In genomic region chr11:97202613-97203292, GRCh38 we compare ENCODE assay signal across 21 cellular contexts.
DNase-seq lines count a peak whose midpoint lies in the region; ATAC-seq and TF ChIP-seq lines count a peak whose summit lies in the region.
"Had no signal": no experiment of that assay in that cellular context is flagged by ENCODE, and none has a peak within 500 bp of the region (broad histone marks: within the 10 kb centered on the region; RNA-seq: fewer than 3 reads in every experiment).

No MANE protein-coding gene starts in this region.

- peaks cover 2% of the 10 kb centered on the region for H3K9me3 Mint-ChIP-seq in nephron

- no peak overlapping the region for H2AFZ ChIP-seq in hepatocyte

- no peaks in the 10 kb centered on the region for H3K36me3 Mint-ChIP-seq in nephron (ENCODE audit: low read depth)
- H3K36me3 Mint-ChIP-seq: CD14-positive monocyte had no signal

- H3K36me3 ChIP-seq in hepatocyte (replicated peaks; ENCODE audit: insufficient read depth, low read depth) = no peaks in the 10 kb centered on the region

- H3K4me1 ChIP-seq in right cardiac atrium (ENCODE audit: control insufficient read depth, insufficient read depth, low read length) (peaks cover 2% of the 10 kb centered on the region), hepatocyte (ENCODE audit: insufficient read depth) (no peaks in the 10 kb centered on the region)
- H3K4me1 ChIP-seq: A549 had no signal

- H3K27me3 ChIP-seq in right cardiac atrium (ENCODE audit: control insufficient read depth, insufficient read depth) (no peaks in the 10 kb centered on the region), hepatocyte (no peaks in the 10 kb centered on the region)

- no peaks in the 10 kb centered on the region for H3K27me3 Mint-ChIP-seq in nephron (ENCODE audit: low read depth)
- H3K27me3 Mint-ChIP-seq: B cell had no signal

- ATAC-seq in right cardiac atrium = peak; percentile 11 to 36
- no peak for ATAC-seq in HG03159 (IDR thresholded peaks at IDR 0.05; ENCODE audit: unreplicated experiment)
- ATAC-seq in HG03039 (IDR thresholded peaks at IDR 0.05; ENCODE audit: unreplicated experiment) = no peak
- ATAC-seq: A549, GM12878 had no signal

- H3K9me2 ChIP-seq in hepatocyte (replicated peaks; ENCODE audit: insufficient read depth) = no peaks in the 10 kb centered on the region

- H3K79me2 ChIP-seq in hepatocyte = no peaks in the 10 kb centered on the region

- H3K9me3 ChIP-seq in right cardiac atrium (ENCODE audit: control insufficient read depth, low read length) (no peaks in the 10 kb centered on the region), hepatocyte (ENCODE audit: low read depth) (no peaks in the 10 kb centered on the region)
- H3K9me3 ChIP-seq: A549 had no signal

- no peak overlapping the region for H3K4me3 Mint-ChIP-seq in nephron
- H3K4me3 Mint-ChIP-seq: B cell, CD14-positive monocyte had no signal

- peaks cover 28% of the 10 kb centered on the region for H3K4me1 Mint-ChIP-seq in nephron
- H3K4me1 Mint-ChIP-seq: B cell, CD14-positive monocyte had no signal

- no peak for TF ChIP-seq CTCF in nephron (IDR thresholded peaks at IDR 0.05; ENCODE audit: unreplicated experiment in 3 of 3)
- TF ChIP-seq CTCF in hepatocyte (IDR thresholded peaks at IDR 0.05; ENCODE audit: poor library complexity) = no peak

- intact Hi-C loops in right cardiac atrium (cut with DNase I) = no loop called here

- WGBS in right cardiac atrium = 53% methylated on average over 8 of the region's 8 CpGs
- WGBS in hepatocyte (ENCODE audit: low lambda C conversion rate, missing lambda C conversion rate) = 69% methylated on average over 8 of the region's 8 CpGs

- H3K27ac Mint-ChIP-seq in nephron = peak overlapping the region; percentile 17 to 53 (median 44)
- H3K27ac Mint-ChIP-seq: B cell, CD14-positive monocyte had no signal

- H3K4me2 ChIP-seq in hepatocyte = no peak overlapping the region
- H3K4me2 ChIP-seq: A549 had no signal

- no peaks in the 10 kb centered on the region for H4K20me1 ChIP-seq in hepatocyte (ENCODE audit: insufficient read depth, poor library complexity, severe bottlenecking)

- H3K4me3 ChIP-seq in right cardiac atrium (ENCODE audit: low read length) (no peak overlapping the region), hepatocyte (no peak overlapping the region)
- H3K4me3 ChIP-seq: A549, GM12878 had no signal

- H3K27ac ChIP-seq in right cardiac atrium (ENCODE audit: low read length) (no peak overlapping the region), hepatocyte (no peak overlapping the region)
- H3K27ac ChIP-seq: A549 had no signal

- DNase-seq in ELF-1 (ENCODE audit: low read depth, low spot score) = peak; percentile 8
- peak; percentile 59 for DNase-seq in NCI-H69 (lab: John Stamatoyannopoulos, UW)
- DNase-seq in right cardiac atrium = no peak
- no peak for DNase-seq in DMS153 (lab: John Stamatoyannopoulos, UW)
- DNase-seq in hepatocyte (ENCODE audit: low spot score) = no peak
- DNase-seq: DMS79 treated with DMSO at 0.1 percent for 48 hours, HCEC 1CT, IMR-90, NCI-H1105, NCI-H146, NCI-H2029 treated with DMSO at 0.1 percent for 48 hours, NCI-H226, NCI-H510A treated with DMSO at 0.1 percent for 48 hours, OCI-M1 had no signal

Comparison
In these comparisons a context has a peak if more than half of its experiments do, and no peak if none do; other contexts are left out.
1. DNase-seq: peak in ELF-1 (single experiment) and NCI-H69 (single experiment); none in right cardiac atrium (0 of 3), DMS153 (single experiment) and hepatocyte (single experiment).
2. ATAC-seq: peak in right cardiac atrium (2 of 2); none in HG03159 (single experiment) and HG03039 (single experiment).